In the genomic region with DNA sequence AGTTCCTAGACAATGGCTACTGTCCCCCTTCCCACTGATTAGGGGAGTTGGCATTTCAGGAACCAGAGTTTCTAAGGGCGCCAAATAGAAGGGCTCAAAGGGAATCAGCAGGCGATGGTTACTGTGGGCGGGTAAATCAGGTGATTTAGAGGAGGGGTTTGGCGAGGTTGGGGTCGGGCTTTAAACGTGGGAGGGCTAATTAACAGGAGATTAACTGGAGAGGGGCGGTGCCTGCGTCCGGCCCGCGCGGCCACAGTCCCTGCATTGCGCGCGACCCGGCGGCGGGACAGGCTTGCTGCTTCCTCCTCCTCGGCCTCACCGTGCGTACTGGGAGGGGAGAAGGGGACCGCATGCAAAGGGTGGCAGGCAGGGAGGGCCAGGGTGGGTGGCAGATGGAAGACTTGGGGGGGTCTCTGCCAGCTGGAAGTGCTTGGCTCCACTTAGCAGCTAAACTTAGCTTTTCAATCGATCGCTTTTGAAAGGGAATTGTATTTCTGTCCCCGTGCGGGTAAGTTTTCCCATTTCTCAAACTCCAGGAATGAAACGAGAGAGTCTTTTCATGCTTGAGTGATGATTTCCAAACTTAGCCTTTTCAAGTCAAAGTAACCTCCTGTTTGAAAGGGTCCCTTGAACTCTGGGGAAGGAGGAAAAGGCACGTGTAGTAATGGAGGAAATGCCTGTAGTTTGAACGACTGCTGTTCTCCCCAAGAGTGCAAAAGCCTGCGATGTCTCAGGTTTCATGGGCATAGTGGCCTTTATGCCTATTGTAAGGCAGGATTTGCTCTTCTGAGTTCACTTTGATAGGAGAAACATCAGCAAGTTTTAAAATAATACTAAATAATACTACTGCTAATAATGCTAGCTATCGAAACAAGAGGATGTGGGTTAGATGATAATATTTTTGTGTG, we compare ENCODE assay signal across 9 cellular contexts. TPM values are rescaled to one million over a fixed set of nuclear protein-coding genes. Genes with fewer than 3 reads are reported as not detected.
DNase-seq lines count a peak whose midpoint lies in the region; ATAC-seq, FAIRE-seq and TF ChIP-seq lines count a peak whose summit lies in the region.
"Had no signal": no experiment of that assay in that cellular context is flagged by ENCODE, and none has a peak within 500 bp of the region (broad histone marks: within the 10 kb centered on the region; RNA-seq: fewer than 3 reads in every experiment).

A gene with protein sequence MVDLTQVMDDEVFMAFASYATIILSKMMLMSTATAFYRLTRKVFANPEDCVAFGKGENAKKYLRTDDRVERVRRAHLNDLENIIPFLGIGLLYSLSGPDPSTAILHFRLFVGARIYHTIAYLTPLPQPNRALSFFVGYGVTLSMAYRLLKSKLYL (plus strand): TSS at position 255 of the 908 bp plus-strand sequence. CDS start 6,608 bp downstream, outside the sequence.

- TF ChIP-seq POLR2A in A549 (IDR thresholded peaks at IDR 0.05; ENCODE audit: low read length) (peak; percentile 97), GM19193 (IDR thresholded peaks at IDR 0.05; ENCODE audit: extremely low read depth, insufficient read depth, insufficient read length) (peak; percentile 62)

- peak within 1 kb of the TSS; percentile 87 to 89 (median 89) for H3K4me3 Mint-ChIP-seq in nephron
- H3K4me3 Mint-ChIP-seq: memory B cell had no signal

- H3K4me1 ChIP-seq in A549 (peaks cover 46% of the 10 kb centered on the region), HUES48 (ENCODE audit: control insufficient read depth, insufficient read depth, low read length) (peaks cover 28% of the 10 kb centered on the region)

- peaks cover 9% of the 10 kb centered on the region for H3K27me3 Mint-ChIP-seq in nephron (ENCODE audit: low read depth)

- H3K9me3 ChIP-seq in A549 (no peaks in the 10 kb centered on the region), HUES48 (ENCODE audit: control insufficient read depth, insufficient read depth, low read length) (no peaks in the 10 kb centered on the region), SK-N-MC (ENCODE audit: low read depth, low read length) (no peaks in the 10 kb centered on the region)

- peaks cover 2% of the 10 kb centered on the region for H3K36me3 Mint-ChIP-seq in nephron (ENCODE audit: low read depth)
- H3K36me3 Mint-ChIP-seq: memory B cell had no signal

- peaks cover 23% of the 10 kb centered on the region for H3K36me3 ChIP-seq in HUES48 (ENCODE audit: control insufficient read depth, insufficient read depth, low read length)
- no peaks in the 10 kb centered on the region for H3K36me3 ChIP-seq in SK-N-MC (ENCODE audit: insufficient read depth, low read length)

- CTCF ChIA-PET in A549 (lab: Yijun Ruan, JAX): interaction anchor here (1.2 kb wide), 1 partner anchor 13 kb away, joined by 4 read pairs; no protein-coding TSS in a partner anchor

- peak; percentile 80 to 87 for ATAC-seq in A549

- TF ChIP-seq CTCF in A549 (IDR thresholded peaks at IDR 0.05) (no peak), fibroblast of villous mesenchyme (IDR thresholded peaks at IDR 0.05; ENCODE audit: insufficient read depth, low read depth, low read length) (no peak), nephron (IDR thresholded peaks at IDR 0.05; ENCODE audit: unreplicated experiment in 3 of 3) (no peak)

- H3K4me3 ChIP-seq in A549: peak within 1 kb of the TSS; percentile 76
- peak within 1 kb of the TSS; percentile 88 for H3K4me3 ChIP-seq in HUES48 (ENCODE audit: low read depth, low read length)
- peak within 1 kb of the TSS; percentile 75 for H3K4me3 ChIP-seq in SK-N-MC
- H3K4me3 ChIP-seq in fibroblast of villous mesenchyme (ENCODE audit: low read depth, low read length): peak within 1 kb of the TSS; percentile 67

- H3K9me3 Mint-ChIP-seq in nephron: no peaks in the 10 kb centered on the region
- H3K9me3 Mint-ChIP-seq: memory B cell had no signal

- peak within 1 kb of the TSS; percentile 95 for H3K4me2 ChIP-seq in A549

- no peak for TF ChIP-seq EP300 in A549 (IDR thresholded peaks at IDR 0.05)

- TF ChIP-seq RAD21 in A549 (conservative IDR thresholded peaks at IDR 0.05 in 1 of 2, IDR thresholded peaks at IDR 0.05 in 1 of 2): no peak

- 1% methylated on average over 27 of the region's 31 CpGs for WGBS in A549 (ENCODE audit: missing lambda C conversion rate)

- H3K4me1 Mint-ChIP-seq in nephron: peaks cover 29% of the 10 kb centered on the region
- H3K4me1 Mint-ChIP-seq: memory B cell had no signal

- H3K27ac ChIP-seq in A549: peak within 1 kb of the TSS; percentile 97 to 99
- peak within 1 kb of the TSS; percentile 92 for H3K27ac ChIP-seq in HUES48 (ENCODE audit: low read depth, low read length)
- H3K27ac ChIP-seq in SK-N-MC: no peak within 1 kb of the TSS

- H3K9ac ChIP-seq in HUES48 (ENCODE audit: low read depth, low read length) (peak within 1 kb of the TSS; percentile 93), SK-N-MC (ENCODE audit: insufficient read length) (peak within 1 kb of the TSS; percentile 62)

- POLR2A ChIA-PET in A549 (lab: Yijun Ruan, JAX): interaction anchor here (1.4 kb wide), 1 partner anchor 18 kb away, joined by 5 read pairs; no protein-coding TSS in a partner anchor

- no peak for FAIRE-seq in A549 (lab: Jason Lieb, UNC)

- H3K27ac Mint-ChIP-seq in nephron: peak within 1 kb of the TSS; percentile 51 to 67 (median 63)
- H3K27ac Mint-ChIP-seq: memory B cell had no signal

- DNase-seq in A549 (ENCODE audit: low read depth in 1 of 2, low spot score in 1 of 2) (peak; percentile 38 to 88), SK-N-MC (ENCODE audit: low read depth, low spot score) (no peak), fibroblast of villous mesenchyme (ENCODE audit: low read depth) (peak; percentile 53), NCI-H446 treated with DMSO at 0.1 percent for 48 hours (lab: John Stamatoyannopoulos, UW) (no peak)
- no peak for DNase-seq in activated T-cell treated with anti-CD3 and anti-CD28 coated beads, Interleukin-2, amount 50 U/mL, for 48 hours

- H3K27me3 ChIP-seq in HUES48 (ENCODE audit: control insufficient read depth, insufficient read depth, low read length): no peaks in the 10 kb centered on the region

TF ChIP-seq in A549, 52 proteins besides CTCF, POLR2A, EP300 and RAD21 (continues in another document):
- TF ChIP-seq TFCP2L1 (CRISPR knock-in tag; IDR thresholded peaks at IDR 0.05) (peak; percentile 56; the same call in 1 of the 2 replicates), RFX5 (IDR thresholded peaks at IDR 0.05) (no peak), HOXA7 (CRISPR knock-in tag; IDR thresholded peaks at IDR 0.05) (peak; percentile 87), HEYL (CRISPR knock-in tag; IDR thresholded peaks at IDR 0.05) (no peak), SMC3 (IDR thresholded peaks at IDR 0.05) (no peak), JUN (IDR thresholded peaks at IDR 0.05) (peak; percentile 40 to 92), RARB (CRISPR knock-in tag; IDR thresholded peaks at IDR 0.05) (0 out of 2 replicates have a peak, but pooled peaks have one; percentile 60), MYC (IDR thresholded peaks at IDR 0.05; ENCODE audit: borderline replicate concordance, low read length) (peak; percentile 53; the same call in 1 of the 2 replicates), MAZ (IDR thresholded peaks at IDR 0.05; ENCODE audit: borderline replicate concordance, low read depth, low read length) (no peak), EHF (CRISPR knock-in tag; IDR thresholded peaks at IDR 0.05) (no peak), ZNF302 (CRISPR knock-in tag; IDR thresholded peaks at IDR 0.05) (no peak), SREBF2 (IDR thresholded peaks at IDR 0.05) (no peak), HOXB5 (CRISPR knock-in tag; IDR thresholded peaks at IDR 0.05) (0 out of 2 replicates have a peak, but pooled peaks have one; percentile 21), BCL3 (IDR thresholded peaks at IDR 0.05) (peak; percentile 88), MAX (IDR thresholded peaks at IDR 0.05) (peak; percentile 88)
- TF ChIP-seq, protein P1, sequence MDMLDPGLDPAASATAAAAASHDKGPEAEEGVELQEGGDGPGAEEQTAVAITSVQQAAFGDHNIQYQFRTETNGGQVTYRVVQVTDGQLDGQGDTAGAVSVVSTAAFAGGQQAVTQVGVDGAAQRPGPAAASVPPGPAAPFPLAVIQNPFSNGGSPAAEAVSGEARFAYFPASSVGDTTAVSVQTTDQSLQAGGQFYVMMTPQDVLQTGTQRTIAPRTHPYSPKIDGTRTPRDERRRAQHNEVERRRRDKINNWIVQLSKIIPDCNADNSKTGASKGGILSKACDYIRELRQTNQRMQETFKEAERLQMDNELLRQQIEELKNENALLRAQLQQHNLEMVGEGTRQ (IDR thresholded peaks at IDR 0.05): peak; percentile 2; the same call in 1 of the 2 replicates

RNA-seq across cellular contexts. Expression of the gene that starts here (rescaled TPM):
- polyA plus RNA-seq in A549 (2011; rRNA removed) (1,309 and 1,782 TPM in 2 replicates), A549 (2017; fragmentation: RNase III; extraction: RNeasy Plus Mini Kit Qiagen cat#74134 plus additional on column Dnase treatment) (869 to 949 TPM (median 919 TPM) in 3 replicates)
- polyA plus RNA-seq in A549 (2012; cell fraction: cytosol; rRNA removed): 564 and 568 TPM in 2 replicates
- polyA plus RNA-seq in A549 (2012; cell fraction: nucleus; rRNA removed): 141 and 211 TPM in 2 replicates
- polyA minus RNA-seq in A549 (2011; rRNA and poly(A)+ RNA removed): 563 and 649 TPM in 2 replicates
- total RNA-seq in fibroblast of villous mesenchyme: 92.8 and 169 TPM in 2 replicates

Comparison
In these comparisons a context has a peak if more than half of its experiments do, and no peak if none do; other contexts are left out.
1. DNase-seq: peak in A549 (2 of 2) and fibroblast of villous mesenchyme (single experiment); none in SK-N-MC (single experiment), activated T-cell treated with anti-CD3 and anti-CD28 coated beads, Interleukin-2, amount 50 U/mL, for 48 hours (0 of 2) and NCI-H446 treated with DMSO at 0.1 percent for 48 hours (single experiment).
2. Peak in every context shown above with its lines, with median percentiles within 50 percentile points of each other: H3K4me3 ChIP-seq.